Comparison of ENCODE assay signal across 1 cellular context in the genomic region with DNA sequence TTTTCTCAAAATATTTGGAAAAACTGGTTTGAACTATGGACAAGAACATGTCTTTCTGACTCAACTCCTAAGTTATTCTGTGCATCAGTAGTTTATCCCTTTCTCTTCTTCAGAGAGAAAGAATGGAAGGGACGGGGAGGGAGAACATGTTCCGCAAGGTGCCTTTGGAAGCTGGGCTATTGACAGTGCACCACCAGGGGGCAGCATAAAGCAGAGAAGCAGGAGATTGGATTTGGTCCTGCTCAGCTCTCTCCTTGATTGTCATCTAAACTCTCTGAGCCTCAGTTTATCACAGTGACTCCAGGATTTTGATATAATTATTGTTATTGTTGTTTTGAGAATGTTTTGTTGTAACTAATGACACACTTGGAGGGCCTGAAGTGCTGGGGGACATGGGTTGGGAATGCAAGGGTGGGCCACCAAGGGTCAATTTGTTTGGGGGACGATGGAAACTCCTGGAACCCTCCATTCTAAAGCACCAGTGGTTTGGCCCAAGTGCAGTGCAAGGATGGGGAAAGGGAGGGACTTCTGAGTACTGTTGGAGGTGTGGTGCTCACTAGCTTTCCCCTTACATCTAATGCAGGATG.
TF ChIP-seq lines count a peak whose summit lies in the region.

No MANE protein-coding gene starts in this region.

TF ChIP-seq in HepG2, 621 proteins besides CTCF, POLR2A, EP300 and RAD21 (continued from another document):
- TF ChIP-seq, protein P1, sequence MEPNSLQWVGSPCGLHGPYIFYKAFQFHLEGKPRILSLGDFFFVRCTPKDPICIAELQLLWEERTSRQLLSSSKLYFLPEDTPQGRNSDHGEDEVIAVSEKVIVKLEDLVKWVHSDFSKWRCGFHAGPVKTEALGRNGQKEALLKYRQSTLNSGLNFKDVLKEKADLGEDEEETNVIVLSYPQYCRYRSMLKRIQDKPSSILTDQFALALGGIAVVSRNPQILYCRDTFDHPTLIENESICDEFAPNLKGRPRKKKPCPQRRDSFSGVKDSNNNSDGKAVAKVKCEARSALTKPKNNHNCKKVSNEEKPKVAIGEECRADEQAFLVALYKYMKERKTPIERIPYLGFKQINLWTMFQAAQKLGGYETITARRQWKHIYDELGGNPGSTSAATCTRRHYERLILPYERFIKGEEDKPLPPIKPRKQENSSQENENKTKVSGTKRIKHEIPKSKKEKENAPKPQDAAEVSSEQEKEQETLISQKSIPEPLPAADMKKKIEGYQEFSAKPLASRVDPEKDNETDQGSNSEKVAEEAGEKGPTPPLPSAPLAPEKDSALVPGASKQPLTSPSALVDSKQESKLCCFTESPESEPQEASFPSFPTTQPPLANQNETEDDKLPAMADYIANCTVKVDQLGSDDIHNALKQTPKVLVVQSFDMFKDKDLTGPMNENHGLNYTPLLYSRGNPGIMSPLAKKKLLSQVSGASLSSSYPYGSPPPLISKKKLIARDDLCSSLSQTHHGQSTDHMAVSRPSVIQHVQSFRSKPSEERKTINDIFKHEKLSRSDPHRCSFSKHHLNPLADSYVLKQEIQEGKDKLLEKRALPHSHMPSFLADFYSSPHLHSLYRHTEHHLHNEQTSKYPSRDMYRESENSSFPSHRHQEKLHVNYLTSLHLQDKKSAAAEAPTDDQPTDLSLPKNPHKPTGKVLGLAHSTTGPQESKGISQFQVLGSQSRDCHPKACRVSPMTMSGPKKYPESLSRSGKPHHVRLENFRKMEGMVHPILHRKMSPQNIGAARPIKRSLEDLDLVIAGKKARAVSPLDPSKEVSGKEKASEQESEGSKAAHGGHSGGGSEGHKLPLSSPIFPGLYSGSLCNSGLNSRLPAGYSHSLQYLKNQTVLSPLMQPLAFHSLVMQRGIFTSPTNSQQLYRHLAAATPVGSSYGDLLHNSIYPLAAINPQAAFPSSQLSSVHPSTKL (CRISPR knock-in tag; IDR thresholded peaks at IDR 0.05), result 0 out of 2 replicates have a peak, but pooled peaks have one; percentile 12
- TF ChIP-seq KDM2A (CRISPR knock-in tag; IDR thresholded peaks at IDR 0.05; ENCODE audit: borderline replicate concordance, low read depth) (0 out of 2 replicates have a peak, but pooled peaks have one; percentile 24), ZNF12 (CRISPR knock-in tag; IDR thresholded peaks at IDR 0.05) (no peak), CHD2 (IDR thresholded peaks at IDR 0.05; ENCODE audit: low read depth, low read length) (no peak), FOXA1 (IDR thresholded peaks at IDR 0.05) (no peak), FOXA1 (CRISPR knock-in tag; IDR thresholded peaks at IDR 0.05) (0 out of 2 replicates have a peak, but pooled peaks have one; percentile 18), NR1H2 (CRISPR knock-in tag; IDR thresholded peaks at IDR 0.05; ENCODE audit: borderline replicate concordance, low read depth) (no peak), ZNF660 (CRISPR knock-in tag; IDR thresholded peaks at IDR 0.05; ENCODE audit: borderline replicate concordance, low read depth) (no peak), MAZ (IDR thresholded peaks at IDR 0.05; ENCODE audit: borderline replicate concordance, low read depth, low read length) (no peak), MAZ (CRISPR knock-in tag; IDR thresholded peaks at IDR 0.05; ENCODE audit: low read depth) (no peak), SMC3 (IDR thresholded peaks at IDR 0.05; ENCODE audit: low read length) (peak; percentile 85), ZNF607 (CRISPR knock-in tag; IDR thresholded peaks at IDR 0.05; ENCODE audit: borderline replicate concordance) (no peak), ZNF20 (CRISPR knock-in tag; IDR thresholded peaks at IDR 0.05) (no peak), STAG1 (CRISPR knock-in tag; IDR thresholded peaks at IDR 0.05) (peak; percentile 89), NRL (CRISPR knock-in tag; IDR thresholded peaks at IDR 0.05; ENCODE audit: borderline replicate concordance) (no peak), KLF16 (CRISPR knock-in tag; IDR thresholded peaks at IDR 0.05) (0 out of 4 replicates have a peak, but pooled peaks of 1 of the 2 experiments have one; percentile 30), TCF7 (IDR thresholded peaks at IDR 0.05; ENCODE audit: low read depth) (no peak), ARNT2 (CRISPR knock-in tag; IDR thresholded peaks at IDR 0.05; ENCODE audit: low read depth) (no peak), FOXA3 (CRISPR knock-in tag; IDR thresholded peaks at IDR 0.05) (peak; percentile 46; the same call in 1 of the 2 replicates), ZNF841 (CRISPR knock-in tag; IDR thresholded peaks at IDR 0.05; ENCODE audit: borderline replicate concordance) (no peak), JDP2 (CRISPR knock-in tag; IDR thresholded peaks at IDR 0.05; ENCODE audit: borderline replicate concordance) (no peak), XRCC5 (optimal IDR thresholded peaks at IDR 0.05; ENCODE audit: low read length) (peak; percentile 66), ZNF652 (CRISPR knock-in tag; IDR thresholded peaks at IDR 0.05; ENCODE audit: borderline replicate concordance, low read depth) (0 out of 2 replicates have a peak, but pooled peaks have one; percentile 10)
- TF ChIP-seq, protein P2, sequence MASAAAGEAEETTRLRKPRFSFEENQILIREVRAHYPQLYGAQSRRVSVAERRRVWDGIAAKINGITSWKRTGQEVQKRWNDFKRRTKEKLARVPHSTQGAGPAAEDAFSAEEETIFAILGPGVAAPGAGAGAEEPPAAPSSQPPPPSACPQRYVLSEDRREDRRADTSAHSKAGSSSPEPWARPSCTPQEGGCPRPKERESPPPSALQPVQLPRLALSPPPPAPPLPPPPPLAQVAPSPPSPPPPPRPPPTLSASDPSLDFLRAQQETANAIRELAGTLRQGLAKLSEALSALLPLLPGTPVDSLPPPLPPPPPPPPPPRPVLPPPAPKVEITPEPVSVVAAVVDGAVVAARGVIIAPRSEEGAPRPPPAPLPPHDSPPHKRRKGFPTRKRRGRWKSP (CRISPR knock-in tag; IDR thresholded peaks at IDR 0.05), result no peak
- TF ChIP-seq, protein P3, sequence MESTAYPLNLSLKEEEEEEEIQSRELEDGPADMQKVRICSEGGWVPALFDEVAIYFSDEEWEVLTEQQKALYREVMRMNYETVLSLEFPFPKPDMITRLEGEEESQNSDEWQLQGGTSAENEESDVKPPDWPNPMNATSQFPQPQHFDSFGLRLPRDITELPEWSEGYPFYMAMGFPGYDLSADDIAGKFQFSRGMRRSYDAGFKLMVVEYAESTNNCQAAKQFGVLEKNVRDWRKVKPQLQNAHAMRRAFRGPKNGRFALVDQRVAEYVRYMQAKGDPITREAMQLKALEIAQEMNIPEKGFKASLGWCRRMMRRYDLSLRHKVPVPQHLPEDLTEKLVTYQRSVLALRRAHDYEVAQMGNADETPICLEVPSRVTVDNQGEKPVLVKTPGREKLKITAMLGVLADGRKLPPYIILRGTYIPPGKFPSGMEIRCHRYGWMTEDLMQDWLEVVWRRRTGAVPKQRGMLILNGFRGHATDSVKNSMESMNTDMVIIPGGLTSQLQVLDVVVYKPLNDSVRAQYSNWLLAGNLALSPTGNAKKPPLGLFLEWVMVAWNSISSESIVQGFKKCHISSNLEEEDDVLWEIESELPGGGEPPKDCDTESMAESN (CRISPR knock-in tag; conservative IDR thresholded peaks at IDR 0.05), result no peak
TF ChIP-seq in HepG2: peak in this region for 10.
